Comparison of ENCODE assay signal across 29 cellular contexts in the genomic region with DNA sequence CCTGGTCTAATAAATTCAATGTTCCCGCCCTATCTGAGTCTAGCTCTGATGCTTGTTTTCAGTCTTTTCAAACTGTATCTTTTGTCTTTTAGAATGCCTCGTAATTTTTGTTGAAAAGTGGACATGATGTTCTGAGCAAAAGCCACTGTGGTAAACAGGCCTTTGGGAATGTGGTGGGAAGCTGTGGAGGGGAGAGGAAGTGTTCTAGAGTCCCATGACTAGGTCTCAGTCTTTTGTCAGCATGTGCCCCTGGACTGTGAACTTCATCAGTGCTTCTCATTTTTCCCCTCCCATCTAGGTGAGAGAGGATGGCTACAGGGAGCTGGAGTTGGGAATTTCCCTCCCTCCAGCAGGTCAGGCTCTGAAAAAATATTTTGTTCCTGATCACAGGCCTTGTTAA. TPM values are rescaled to one million over a fixed set of nuclear protein-coding genes. Genes with fewer than 3 reads are reported as not detected.
DNase-seq lines count a peak whose midpoint lies in the region; ATAC-seq and TF ChIP-seq lines count a peak whose summit lies in the region.
"Had no signal": no experiment of that assay in that cellular context is flagged by ENCODE, and none has a peak within 500 bp of the region (broad histone marks: within the 10 kb centered on the region; RNA-seq: fewer than 3 reads in every experiment).

No MANE protein-coding gene starts in this region.

- no peaks in the 10 kb centered on the region for H3K36me3 ChIP-seq in hepatocyte (replicated peaks; ENCODE audit: insufficient read depth, low read depth)
- H3K36me3 ChIP-seq: HAP-1, SJSA1 had no signal

- no peaks in the 10 kb centered on the region for H4K20me1 ChIP-seq in hepatocyte (ENCODE audit: insufficient read depth, poor library complexity, severe bottlenecking)

- no peaks in the 10 kb centered on the region for H3K4me1 Mint-ChIP-seq in activated CD4-positive, alpha-beta T cell treated with anti-CD3 and anti-CD28 coated beads, Interleukin-2, amount 10 ng/mL, durations not matched to agents 24 days and 14 days
- H3K4me1 Mint-ChIP-seq in nephron progenitor cell = peaks cover 4% of the 10 kb centered on the region
- H3K4me1 Mint-ChIP-seq in activated T-cell treated with anti-CD3 and anti-CD28 coated beads, Interleukin-2, amount 50 U/mL, for 72 hours (ENCODE audit: low read depth) = no peaks in the 10 kb centered on the region
- H3K4me1 Mint-ChIP-seq: B cell; CD8-positive, alpha-beta memory T cell had no signal

- TF ChIP-seq CTCF in hepatocyte (IDR thresholded peaks at IDR 0.05; ENCODE audit: poor library complexity) = no peak
- no peak for TF ChIP-seq CTCF in nephron progenitor cell (IDR thresholded peaks at IDR 0.05)

- H3K27ac Mint-ChIP-seq in activated CD4-positive, alpha-beta T cell treated with anti-CD3 and anti-CD28 coated beads, Interleukin-2, amount 10 ng/mL, durations not matched to agents 24 days and 14 days = no peak overlapping the region
- H3K27ac Mint-ChIP-seq in nephron progenitor cell = peak overlapping the region; percentile 26
- no peak overlapping the region for H3K27ac Mint-ChIP-seq in activated T-cell treated with anti-CD3 and anti-CD28 coated beads, Interleukin-2, amount 50 U/mL, for 72 hours
- H3K27ac Mint-ChIP-seq: B cell; CD8-positive, alpha-beta memory T cell had no signal

- peaks cover 5% of the 10 kb centered on the region for H3K27me3 Mint-ChIP-seq in activated CD4-positive, alpha-beta T cell treated with anti-CD3 and anti-CD28 coated beads, Interleukin-2, amount 10 ng/mL, durations not matched to agents 24 days and 14 days
- H3K27me3 Mint-ChIP-seq in nephron progenitor cell (ENCODE audit: low read depth, poor library complexity) = peaks cover 8% of the 10 kb centered on the region
- H3K27me3 Mint-ChIP-seq in activated T-cell treated with anti-CD3 and anti-CD28 coated beads, Interleukin-2, amount 50 U/mL, for 72 hours (ENCODE audit: low read depth) = peaks cover 27% of the 10 kb centered on the region

- no peak overlapping the region for H3K4me3 ChIP-seq in hepatocyte
- H3K4me3 ChIP-seq: GM12878, HAP-1, K562, SJSA1 had no signal

- 89% methylated on average over 2 of the region's 2 CpGs for WGBS in hepatocyte (ENCODE audit: low lambda C conversion rate, missing lambda C conversion rate)

- H3K9me3 Mint-ChIP-seq in activated CD4-positive, alpha-beta T cell treated with anti-CD3 and anti-CD28 coated beads, Interleukin-2, amount 10 ng/mL, durations not matched to agents 24 days and 14 days = no peaks in the 10 kb centered on the region
- H3K9me3 Mint-ChIP-seq in nephron progenitor cell = peaks cover 8% of the 10 kb centered on the region
- peaks cover 0 to 5% of the 10 kb centered on the region in 2 donors for H3K9me3 Mint-ChIP-seq in activated T-cell treated with anti-CD3 and anti-CD28 coated beads, Interleukin-2, amount 50 U/mL, for 72 hours

- peak overlapping the region; percentile 46 for H3K27ac ChIP-seq in hepatocyte
- H3K27ac ChIP-seq: 22Rv1, C4-2B, SJSA1 had no signal

- DNase-seq in activated CD4-positive, alpha-beta T cell treated with anti-CD3 and anti-CD28 coated beads, Interleukin-2, amount 10 ng/mL, durations not matched to agents 24 days and 14 days = peak; percentile 18
- no peak for DNase-seq in activated CD4-positive, alpha-beta T cell treated with anti-CD3 and anti-CD28 coated beads for 1 hour
- DNase-seq in hepatocyte (ENCODE audit: low spot score) = no peak
- DNase-seq in nephron progenitor cell = no peak
- no peak for DNase-seq in activated T-cell treated with anti-CD3 and anti-CD28 coated beads, Interleukin-2, amount 50 U/mL, for 72 hours
- DNase-seq in NCI-H1105 treated with DMSO at 0.1 percent for 48 hours (lab: John Stamatoyannopoulos, UW) = no peak
- no peak for DNase-seq in hypothalamus (lab: John Stamatoyannopoulos, UW)
- DNase-seq: CD8-positive, alpha-beta memory T cell; DMS 273 treated with DMSO at 0.1 percent for 48 hours; DMS79; EL; GDM1; GOT3; Kasumi-1; NCI-H2029; NCI-H446; NCI-H524 treated with DMSO at 0.1 percent for 48 hours; NCI-H774; NK-92 treated with Interleukin-12 subunit alpha and Interleukin-12 subunit beta, amount 100 ng/mL, for 24 hours; Right ventricle myocardium superior; RPMI8226 had no signal

- no peaks in the 10 kb centered on the region for H3K9me3 ChIP-seq in hepatocyte (ENCODE audit: low read depth)
- H3K9me3 ChIP-seq: HAP-1, SJSA1 had no signal

- H3K36me3 Mint-ChIP-seq in activated CD4-positive, alpha-beta T cell treated with anti-CD3 and anti-CD28 coated beads, Interleukin-2, amount 10 ng/mL, durations not matched to agents 24 days and 14 days (ENCODE audit: low read depth) = no peaks in the 10 kb centered on the region
- H3K36me3 Mint-ChIP-seq in nephron progenitor cell (ENCODE audit: low read depth) = no peaks in the 10 kb centered on the region
- no peaks in the 10 kb centered on the region for H3K36me3 Mint-ChIP-seq in activated T-cell treated with anti-CD3 and anti-CD28 coated beads, Interleukin-2, amount 50 U/mL, for 72 hours (ENCODE audit: insufficient read depth in 2 of 2)

- no peaks in the 10 kb centered on the region for H3K27me3 ChIP-seq in hepatocyte
- H3K27me3 ChIP-seq: SJSA1 had no signal

- H3K4me2 ChIP-seq in hepatocyte = no peak overlapping the region

- H2AFZ ChIP-seq in hepatocyte = no peak overlapping the region

- H3K9me2 ChIP-seq in hepatocyte (replicated peaks; ENCODE audit: insufficient read depth) = no peaks in the 10 kb centered on the region

- intact Hi-C loops in activated CD4-positive, alpha-beta T cell treated with anti-CD3 and anti-CD28 coated beads, Interleukin-2, amount 10 ng/mL, durations not matched to agents 24 days and 14 days (cut with micrococcal nuclease) = no loop called here

- H3K4me3 Mint-ChIP-seq in activated CD4-positive, alpha-beta T cell treated with anti-CD3 and anti-CD28 coated beads, Interleukin-2, amount 10 ng/mL, durations not matched to agents 24 days and 14 days = no peak overlapping the region
- no peak overlapping the region for H3K4me3 Mint-ChIP-seq in nephron progenitor cell
- no peak overlapping the region for H3K4me3 Mint-ChIP-seq in activated T-cell treated with anti-CD3 and anti-CD28 coated beads, Interleukin-2, amount 50 U/mL, for 72 hours
- H3K4me3 Mint-ChIP-seq: B cell; CD8-positive, alpha-beta memory T cell had no signal

- no peaks in the 10 kb centered on the region for H3K4me1 ChIP-seq in hepatocyte (ENCODE audit: insufficient read depth)
- H3K4me1 ChIP-seq: HAP-1, SJSA1 had no signal

- ATAC-seq in activated T-cell treated with anti-CD3 and anti-CD28 coated beads, Interleukin-2, amount 50 U/mL, for 72 hours (replicated peaks in 1 of 2) = no peak
- no peak for ATAC-seq in HG02852 (IDR thresholded peaks at IDR 0.05; ENCODE audit: unreplicated experiment)
- ATAC-seq: GM12878, K562 had no signal

- H3K79me2 ChIP-seq in hepatocyte = no peaks in the 10 kb centered on the region

RNA-seq across cellular contexts. Expression of a gene that starts 33.7 kb away (rescaled TPM):
- total RNA-seq in activated CD4-positive, alpha-beta T cell treated with anti-CD3 and anti-CD28 coated beads, Interleukin-2, amount 10 ng/mL, durations not matched to agents 24 days and 14 days = not detected in 2 replicates
- total RNA-seq in hepatocyte = 2.0 and 2.3 TPM in 2 replicates
- polyA plus RNA-seq in hepatocyte = 1.00 and 2.4 TPM in 2 replicates
- total RNA-seq in activated T-cell treated with anti-CD3 and anti-CD28 coated beads, Interleukin-2, amount 50 U/mL, for 72 hours = not detected
- total RNA-seq: CD8-positive, alpha-beta memory T cell; K562 had no signal
- polyA plus RNA-seq: CD8-positive, alpha-beta memory T cell; K562 had no signal
